In the genomic region with DNA sequence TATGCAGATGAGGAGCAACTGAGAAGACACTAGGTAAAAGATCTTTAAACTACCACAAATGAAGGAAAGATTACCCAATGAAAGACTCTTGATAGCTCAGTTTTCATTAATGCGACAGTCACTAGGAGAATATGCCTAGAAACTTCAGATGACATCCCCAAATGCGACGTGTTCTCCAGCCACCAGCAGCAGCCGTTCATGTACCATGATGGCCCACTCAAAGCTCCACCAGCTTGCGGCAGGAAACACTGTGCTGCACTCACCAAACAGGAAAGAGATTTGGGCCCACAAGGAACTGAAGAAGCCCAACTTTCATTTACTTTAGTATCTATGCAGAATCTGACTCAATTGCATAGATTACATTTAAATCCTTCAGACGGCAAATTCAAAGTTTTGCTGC, we compare ENCODE assay signal across 10 cellular contexts. TPM values are rescaled to one million over a fixed set of nuclear protein-coding genes. Genes with fewer than 3 reads are reported as not detected.
A peak's percentile ranks its signal among the peaks of the same experiment; 100 is the strongest.
DNase-seq lines count a peak whose midpoint lies in the region; ATAC-seq and TF ChIP-seq lines count a peak whose summit lies in the region.
"Had no signal": no experiment of that assay in that cellular context is flagged by ENCODE, and none has a peak within 500 bp of the region (broad histone marks: within the 10 kb centered on the region; RNA-seq: fewer than 3 reads in every experiment).

No MANE protein-coding gene starts in this region.

- CTCF ChIA-PET in CD4-positive, alpha-beta memory T cell (lab: Charles Lee; ENCODE audit: partially characterized antibody): interaction anchor here (0.7 to 6.5 kb wide), 9 partner anchors 11 to 54 kb away, joined by 4 to 73 read pairs (median 11); no protein-coding TSS in a partner anchor
- CTCF ChIA-PET in Calu3 (lab: Charles Lee): no interaction called here

- peak; percentile 66 to 70 for ATAC-seq in naive thymus-derived CD8-positive, alpha-beta T cell
- no peak for ATAC-seq in GM19467 (IDR thresholded peaks at IDR 0.05; ENCODE audit: unreplicated experiment)

- no peaks in the 10 kb centered on the region for H3K27me3 ChIP-seq in CD4-positive, alpha-beta memory T cell (ENCODE audit: insufficient read depth, low read length)

- no peaks in the 10 kb centered on the region for H3K36me3 ChIP-seq in CD4-positive, alpha-beta memory T cell (ENCODE audit: insufficient read depth, low read length)

- POLR2A ChIA-PET in CD4-positive, alpha-beta memory T cell (lab: Charles Lee; ENCODE audit: partially characterized antibody): interaction anchor here (1.2 to 6.4 kb wide), 10 partner anchors 9 to 61 kb away, joined by 3 to 52 read pairs (median 8); partner anchors contain the start of genes DIDO1 and GID8
- POLR2A ChIA-PET in naive thymus-derived CD8-positive, alpha-beta T cell (lab: Charles Lee): interaction anchor here (1.2 to 8.7 kb wide), 9 partner anchors 7 to 57 kb away, joined by 3 to 71 read pairs (median 5); partner anchors contain the start of genes DIDO1, GID8, SLC17A9 and TCFL5

- H3K4me1 Mint-ChIP-seq in CD4-positive, alpha-beta memory T cell: peaks cover 58 to 97% (median 81%) of the 10 kb centered on the region in 4 donors
- peaks cover 42 to 95% (median 88%) of the 10 kb centered on the region in 4 donors for H3K4me1 Mint-ChIP-seq in naive thymus-derived CD8-positive, alpha-beta T cell
- H3K4me1 Mint-ChIP-seq in Calu3 (ENCODE audit: low read depth, unreplicated experiment): peaks cover 75% of the 10 kb centered on the region

- peak overlapping the region; percentile 16 to 27 for H3K4me3 ChIP-seq in CD4-positive, alpha-beta memory T cell (ENCODE audit: low read length in 2 of 2)
- H3K4me3 ChIP-seq: skin epidermis had no signal

- peak overlapping the region; percentile 80 to 94 (median 89) for H3K27ac Mint-ChIP-seq in CD4-positive, alpha-beta memory T cell
- H3K27ac Mint-ChIP-seq in naive thymus-derived CD8-positive, alpha-beta T cell: peak overlapping the region; percentile 82 to 97 (median 94)
- no peak overlapping the region for H3K27ac Mint-ChIP-seq in Calu3 (ENCODE audit: unreplicated experiment)

- BruUV-seq in Calu3 (replicated peaks; lab: Mats Ljungman, UMichigan): no TSS peak

- intact Hi-C loops in CD4-positive, alpha-beta memory T cell (cut with micrococcal nuclease): no loop called here
- intact Hi-C loops in Calu3 (cut with micrococcal nuclease; ENCODE audit: unreplicated experiment): no loop called here

- H3K36me3 Mint-ChIP-seq in CD4-positive, alpha-beta memory T cell: peaks cover 2 to 22% of the 10 kb centered on the region in 2 donors
- H3K36me3 Mint-ChIP-seq in naive thymus-derived CD8-positive, alpha-beta T cell: peaks cover 0 to 4% (median 0%) of the 10 kb centered on the region in 3 donors
- H3K36me3 Mint-ChIP-seq in Calu3 (ENCODE audit: insufficient read depth, unreplicated experiment): peaks cover 26% of the 10 kb centered on the region

- H3K27ac ChIP-seq in CD4-positive, alpha-beta memory T cell (ENCODE audit: low read depth, low read length): peak overlapping the region; percentile 46

- DNase-seq in CD4-positive, alpha-beta memory T cell: peak; percentile 55 to 78 (median 57)
- DNase-seq in NAMALWA (ENCODE audit: low spot score) (peak; percentile 54), activated T-helper 1 cell treated with Interleukin-2 at 50 U/mL for 16 hours (ENCODE audit: low read depth) (peak; percentile 20), AG08395 (ENCODE audit: low spot score) (no peak), NCI-H1694 treated with DMSO at 0.1 percent for 48 hours (lab: John Stamatoyannopoulos, UW) (no peak), Calu3 (no peak)
- peak in 9 of 10 donors; percentile 40 to 77 (median 60) for DNase-seq in naive thymus-derived CD8-positive, alpha-beta T cell
- DNase-seq: H7 had no signal

- no peaks in the 10 kb centered on the region for H3K9me3 ChIP-seq in CD4-positive, alpha-beta memory T cell (ENCODE audit: control insufficient read depth in 1 of 2, low read length in 2 of 2)

- H3K4me3 Mint-ChIP-seq in CD4-positive, alpha-beta memory T cell: peak overlapping the region; percentile 83 to 93 (median 88)
- peak overlapping the region; percentile 80 to 91 (median 86) for H3K4me3 Mint-ChIP-seq in naive thymus-derived CD8-positive, alpha-beta T cell
- no peak overlapping the region for H3K4me3 Mint-ChIP-seq in Calu3 (ENCODE audit: low read depth, unreplicated experiment)

- H3K4me1 ChIP-seq in CD4-positive, alpha-beta memory T cell (ENCODE audit: insufficient read depth, low read length): peaks cover 99% of the 10 kb centered on the region

- no peak for TF ChIP-seq CTCF in Calu3 (IDR thresholded peaks at IDR 0.05; ENCODE audit: unreplicated experiment)

- no peaks in the 10 kb centered on the region for H3K27me3 Mint-ChIP-seq in CD4-positive, alpha-beta memory T cell
- H3K27me3 Mint-ChIP-seq in naive thymus-derived CD8-positive, alpha-beta T cell: no peaks in the 10 kb centered on the region
- no peaks in the 10 kb centered on the region for H3K27me3 Mint-ChIP-seq in Calu3 (ENCODE audit: unreplicated experiment)

- H3K9me3 Mint-ChIP-seq in CD4-positive, alpha-beta memory T cell: no peaks in the 10 kb centered on the region
- no peaks in the 10 kb centered on the region for H3K9me3 Mint-ChIP-seq in naive thymus-derived CD8-positive, alpha-beta T cell
- no peaks in the 10 kb centered on the region for H3K9me3 Mint-ChIP-seq in Calu3 (ENCODE audit: low read depth, unreplicated experiment)

RNA-seq across cellular contexts. Expression of gene DIDO1, which starts 7.5 kb away (rescaled TPM):
- total RNA-seq in CD4-positive, alpha-beta memory T cell: 100 to 1,000 TPM; 127 to 129 TPM
- polyA plus RNA-seq in CD4-positive, alpha-beta memory T cell: 10 to 100 TPM; 24.7 to 39.7 TPM
- 100 to 1,000 TPM; 125 to 132 TPM for total RNA-seq in naive thymus-derived CD8-positive, alpha-beta T cell
- polyA plus RNA-seq in naive thymus-derived CD8-positive, alpha-beta T cell: 10 to 100 TPM; 26.8 to 45.8 (median 39.7) TPM
- 75.6 and 77.1 TPM in 2 replicates for total RNA-seq in Calu3 (2022)

RNA-seq across cellular contexts. Expression of gene GID8, which starts 19.1 kb away (rescaled TPM):
- total RNA-seq in CD4-positive, alpha-beta memory T cell: 10 to 100 TPM; 44.4 to 47.8 TPM
- polyA plus RNA-seq in CD4-positive, alpha-beta memory T cell: 10 to 100 TPM; 11.2 to 19.1 TPM
- 10 to 100 TPM; 57.7 to 61.2 TPM for total RNA-seq in naive thymus-derived CD8-positive, alpha-beta T cell
- polyA plus RNA-seq in naive thymus-derived CD8-positive, alpha-beta T cell: 10 to 100 TPM; 20.2 to 24.4 (median 21.1) TPM
- total RNA-seq in Calu3 (2022): 64.3 and 64.6 TPM in 2 replicates

RNA-seq across cellular contexts. Expression of gene SLC17A9, which starts 33.7 kb away (rescaled TPM):
- total RNA-seq in CD4-positive, alpha-beta memory T cell: 1 to 10 TPM; 2.1 to 2.4 TPM
- polyA plus RNA-seq in CD4-positive, alpha-beta memory T cell: under 1 TPM in 1 of 2 donors, not detected in 1; 0.13 TPM
- total RNA-seq in naive thymus-derived CD8-positive, alpha-beta T cell: 10 to 100 TPM; 11.3 TPM
- polyA plus RNA-seq in naive thymus-derived CD8-positive, alpha-beta T cell: 1 to 10 TPM; 1.2 to 2.0 (median 1.5) TPM
- 12.0 and 18.8 TPM in 2 replicates for total RNA-seq in Calu3 (2022)

RNA-seq across cellular contexts. Expression of gene TCFL5, which starts 57.2 kb away (rescaled TPM):
- 10 to 100 TPM in 1 of 2 experiments, 1 to 10 TPM in 1; 9.9 to 10.3 TPM for total RNA-seq in CD4-positive, alpha-beta memory T cell
- 1 to 10 TPM in 1 of 2 donors, under 1 TPM in 1; 0.52 to 2.5 TPM for polyA plus RNA-seq in CD4-positive, alpha-beta memory T cell
- 10 to 100 TPM; 13.2 to 13.4 TPM for total RNA-seq in naive thymus-derived CD8-positive, alpha-beta T cell
- polyA plus RNA-seq in naive thymus-derived CD8-positive, alpha-beta T cell: 1 to 10 TPM; 1.0 to 2.1 (median 1.5) TPM
- 18.9 and 22.3 TPM in 2 replicates for total RNA-seq in Calu3 (2022)

Comparison
In these comparisons a context has a peak if more than half of its experiments do, and no peak if none do; other contexts are left out.
1. DNase-seq: peak in CD4-positive, alpha-beta memory T cell (5 of 5), NAMALWA (single experiment), activated T-helper 1 cell treated with Interleukin-2 at 50 U/mL for 16 hours (single experiment) and naive thymus-derived CD8-positive, alpha-beta T cell (9 of 10); none in AG08395 (single experiment), NCI-H1694 treated with DMSO at 0.1 percent for 48 hours (single experiment) and Calu3 (single experiment).